Comparison of ENCODE assay signal across 33 cellular contexts in genomic region chr10:13206091-13206490, GRCh38. TPM values are rescaled to one million over a fixed set of nuclear protein-coding genes. Genes with fewer than 3 reads are reported as not detected.
"Had no signal": no experiment of that assay in that cellular context is flagged by ENCODE, and none has a peak within 500 bp of the region (broad histone marks: within the 10 kb centered on the region; RNA-seq: fewer than 3 reads in every experiment).

No MANE protein-coding gene starts in this region.

- H3K9me3 ChIP-seq: ascending aorta, gastrocnemius medialis, heart left ventricle had no signal

- H3K4me3 ChIP-seq: ascending aorta, breast epithelium, coronary artery, dorsolateral prefrontal cortex, esophagus muscularis mucosa, gastrocnemius medialis, heart left ventricle had no signal

- H3K4me1 Mint-ChIP-seq: activated B cell treated with CpG ODN at 0.5 μM for 24 hours; activated naive CD8-positive, alpha-beta T cell treated with anti-CD3 and anti-CD28 coated beads, Interleukin-2, amount 10 ng/mL, durations not matched to agents 7 days and 5 days; activated T-helper 17 cell treated with anti-CD3 and anti-CD28 coated beads, Interleukin-2, amount 50 U/mL, for 72 hours; brain; central memory CD8-positive, alpha-beta T cell; endodermal cell; T-helper 17 cell had no signal

- H3K4me1 ChIP-seq: ascending aorta, breast epithelium, esophagus muscularis mucosa, foreskin keratinocyte, gastrocnemius medialis, heart left ventricle had no signal

- H3K27me3 ChIP-seq: ascending aorta, breast epithelium, dorsolateral prefrontal cortex, esophagus muscularis mucosa, foreskin keratinocyte, gastrocnemius medialis, heart left ventricle had no signal

- H3K4me3 Mint-ChIP-seq: activated B cell treated with CpG ODN at 0.5 μM for 24 hours; activated CD8-positive, alpha-beta T cell treated with anti-CD3 and anti-CD28 coated beads for 36 hours; activated naive CD8-positive, alpha-beta T cell treated with anti-CD3 and anti-CD28 coated beads, Interleukin-2, amount 10 ng/mL, durations not matched to agents 7 days and 5 days; activated T-cell treated with anti-CD3 and anti-CD28 coated beads, Interleukin-2, amount 50 U/mL, for 4 hours; activated T-helper 17 cell treated with anti-CD3 and anti-CD28 coated beads, Interleukin-2, amount 50 U/mL, for 72 hours; brain; central memory CD8-positive, alpha-beta T cell; dendritic cell treated with granulocyte-macrophage colony-stimulating factor and Interleukin-4, amounts not matched to agents 40 ng/mL and 50 ng/mL, for 4 days; endodermal cell; T-helper 17 cell; T-helper 2 cell treated with Interferon-gamma antibody and Interleukin-4, amounts not matched to agents 5 μg/mL and 100 μg/mL, for 36 hours had no signal

- H3K9me3 Mint-ChIP-seq: activated B cell treated with CpG ODN at 0.5 μM for 24 hours; activated CD8-positive, alpha-beta T cell treated with anti-CD3 and anti-CD28 coated beads for 36 hours; activated naive CD4-positive, alpha-beta T cell treated with anti-CD3 and anti-CD28 coated beads, Interleukin-2, amount 50 U/mL, for 72 hours; activated naive CD8-positive, alpha-beta T cell treated with anti-CD3 and anti-CD28 coated beads, Interleukin-2, amount 10 ng/mL, durations not matched to agents 7 days and 5 days; activated T-cell treated with anti-CD3 and anti-CD28 coated beads, Interleukin-2, amount 50 U/mL, for 4 hours; activated T-helper 17 cell treated with anti-CD3 and anti-CD28 coated beads, Interleukin-2, amount 50 U/mL, for 72 hours; central memory CD8-positive, alpha-beta T cell; dendritic cell treated with granulocyte-macrophage colony-stimulating factor and Interleukin-4, amounts not matched to agents 40 ng/mL and 50 ng/mL, for 4 days; endodermal cell; T-helper 2 cell treated with Interferon-gamma antibody and Interleukin-4, amounts not matched to agents 5 μg/mL and 100 μg/mL, for 36 hours had no signal

- DNase-seq: activated B cell treated with CpG ODN at 0.5 μM for 24 hours; activated CD4-positive, alpha-beta T cell treated with anti-CD3 and anti-CD28 coated beads for 48 hours; activated CD4-positive, alpha-beta T cell treated with anti-CD3 and anti-CD28 coated beads, Interleukin-2, amount 50 U/mL, for 1 hour; activated CD4-positive, alpha-beta T cell treated with anti-CD3 and anti-CD28 coated beads, Interleukin-2, amount 50 U/mL, for 48 hours; activated CD8-positive, alpha-beta memory T cell treated with anti-CD3 and anti-CD28 coated beads for 24 hours; activated effector memory CD4-positive, alpha-beta T cell treated with Interleukin-2 at 50 U/mL for 16 hours; activated gamma-delta T cell treated with Interleukin-2 at 50 U/mL for 16 hours; activated naive CD4-positive, alpha-beta T cell treated with Interleukin-2 at 50 U/mL for 16 hours; activated naive CD8-positive, alpha-beta T cell treated with anti-CD3 and anti-CD28 coated beads, Interleukin-2, amount 10 ng/mL, durations not matched to agents 7 days and 5 days; activated T-cell treated with anti-CD3 and anti-CD28 coated beads, Interleukin-2, amount 50 U/mL, for 4 hours; dorsolateral prefrontal cortex; effector memory CD4-positive, alpha-beta T cell; endodermal cell; gastrocnemius medialis; glutamatergic neuron; heart left ventricle; T-helper 17 cell; T1000; WERI-Rb-1 had no signal

- H3K36me3 ChIP-seq: ascending aorta, breast epithelium, esophagus muscularis mucosa, gastrocnemius medialis, heart left ventricle had no signal

- H3K27me3 Mint-ChIP-seq: activated B cell treated with CpG ODN at 0.5 μM for 24 hours; activated CD8-positive, alpha-beta T cell treated with anti-CD3 and anti-CD28 coated beads for 36 hours; activated naive CD8-positive, alpha-beta T cell treated with anti-CD3 and anti-CD28 coated beads, Interleukin-2, amount 10 ng/mL, durations not matched to agents 7 days and 5 days; activated T-helper 17 cell treated with anti-CD3 and anti-CD28 coated beads, Interleukin-2, amount 50 U/mL, for 72 hours; brain; central memory CD8-positive, alpha-beta T cell; dendritic cell treated with granulocyte-macrophage colony-stimulating factor and Interleukin-4, amounts not matched to agents 40 ng/mL and 50 ng/mL, for 4 days; T-helper 17 cell had no signal

- H3K27ac Mint-ChIP-seq: activated B cell treated with CpG ODN at 0.5 μM for 24 hours; activated CD8-positive, alpha-beta T cell treated with anti-CD3 and anti-CD28 coated beads for 36 hours; activated naive CD4-positive, alpha-beta T cell treated with anti-CD3 and anti-CD28 coated beads, Interleukin-2, amount 50 U/mL, for 72 hours; activated naive CD8-positive, alpha-beta T cell treated with anti-CD3 and anti-CD28 coated beads, Interleukin-2, amount 10 ng/mL, durations not matched to agents 7 days and 5 days; activated T-helper 17 cell treated with anti-CD3 and anti-CD28 coated beads, Interleukin-2, amount 50 U/mL, for 72 hours; brain; dendritic cell treated with granulocyte-macrophage colony-stimulating factor and Interleukin-4, amounts not matched to agents 40 ng/mL and 50 ng/mL, for 4 days; endodermal cell; T-helper 17 cell; T-helper 2 cell treated with Interferon-gamma antibody and Interleukin-4, amounts not matched to agents 5 μg/mL and 100 μg/mL, for 36 hours had no signal

- H3K27ac ChIP-seq: ascending aorta, breast epithelium, coronary artery, dorsolateral prefrontal cortex, esophagus muscularis mucosa, foreskin keratinocyte, gastrocnemius medialis, heart left ventricle, WERI-Rb-1 had no signal

RNA-seq across cellular contexts. Expression of gene UCMA, which starts 28.1 kb away (rescaled TPM):
- total RNA-seq: activated B cell treated with CpG ODN at 0.5 μM for 24 hours; activated CD8-positive, alpha-beta T cell treated with anti-CD3 and anti-CD28 coated beads for 36 hours; activated naive CD4-positive, alpha-beta T cell treated with anti-CD3 and anti-CD28 coated beads, Interleukin-2, amount 50 U/mL, for 72 hours; activated naive CD8-positive, alpha-beta T cell treated with anti-CD3 and anti-CD28 coated beads, Interleukin-2, amount 10 ng/mL, durations not matched to agents 7 days and 5 days; activated T-cell treated with anti-CD3 and anti-CD28 coated beads, Interleukin-2, amount 50 U/mL, for 4 hours; activated T-helper 17 cell treated with anti-CD3 and anti-CD28 coated beads, Interleukin-2, amount 50 U/mL, for 72 hours; ascending aorta; breast epithelium; cardiac septum; cerebellum; endodermal cell; esophagus muscularis mucosa; foreskin keratinocyte; gastrocnemius medialis; T-helper 17 cell had no signal
- polyA plus RNA-seq: foreskin keratinocyte, heart left ventricle had no signal
